ENCODE assay signal across 27 cellular contexts in genomic region chr15:37208475-37209363, GRCh38.
DNase-seq lines count a peak whose midpoint lies in the region; ATAC-seq, FAIRE-seq and TF ChIP-seq lines count a peak whose summit lies in the region.
"Had no signal": no experiment of that assay in that cellular context is flagged by ENCODE, and none has a peak within 500 bp of the region (broad histone marks: within the 10 kb centered on the region; RNA-seq: fewer than 3 reads in every experiment).

No MANE protein-coding gene starts in this region.

- no peak for FAIRE-seq in HepG2 (lab: Jason Lieb, UNC)
- peak; percentile 27 for FAIRE-seq in islet of Langerhans (lab: Jason Lieb, UNC)
- FAIRE-seq: A549, GM12878, GM12892, GM18507 had no signal

- H3K4me2 ChIP-seq in HepG2 (ENCODE audit: low read depth, low read length) (no peak overlapping the region), SK-N-SH (no peak overlapping the region)
- H3K4me2 ChIP-seq: A549, BLaER1 had no signal

- H3K36me3 ChIP-seq in right lobe of liver (no peaks in the 10 kb centered on the region), HepG2 (replicated peaks in 1 of 2; ENCODE audit: control insufficient read depth in 1 of 2, insufficient read depth in 2 of 2, low read length in 2 of 2) (no peaks in the 10 kb centered on the region), SK-N-SH (replicated peaks in 1 of 2; ENCODE audit: control insufficient read depth in 1 of 2, insufficient read depth in 2 of 2, low read length in 1 of 2) (no peaks in the 10 kb centered on the region), lower lobe of right lung (no peaks in the 10 kb centered on the region)
- H3K36me3 ChIP-seq: BLaER1 had no signal

- peak in 2 of 4 donors; percentile 37 to 44 for ATAC-seq in right lobe of liver
- ATAC-seq in HepG2 = no peak
- ATAC-seq in lower lobe of right lung = no peak
- no peak for ATAC-seq in HG02884 (IDR thresholded peaks at IDR 0.05; ENCODE audit: unreplicated experiment)
- ATAC-seq: A549, GM12878 had no signal

- CTCF ChIA-PET in HepG2 (lab: Yijun Ruan, JAX; ENCODE audit: low intra/inter-chr PET ratio, low total read pairs) (no interaction called here), SK-N-SH (lab: Yijun Ruan, JAX) (interaction anchor here (0.7 to 2.8 kb wide), 9 partner anchors 12 to 672 kb away, joined by 3 to 15 read pairs (median 4); no protein-coding TSS in a partner anchor)

- TF ChIP-seq EP300 in HepG2 (IDR thresholded peaks at IDR 0.05; ENCODE audit: low read depth in 2 of 2, low read length in 2 of 2) (no peak), HepG2 (CRISPR knock-in tag; IDR thresholded peaks at IDR 0.05; ENCODE audit: borderline replicate concordance) (no peak), SK-N-SH (IDR thresholded peaks at IDR 0.05; ENCODE audit: borderline replicate concordance in 1 of 2, low read depth in 1 of 2, low read length in 1 of 2) (peak in 1 of 2 experiments; percentile 87; a peak in 2 of 4 replicates)

- H4K20me1 ChIP-seq in HepG2 (ENCODE audit: insufficient read depth, low read length) (no peaks in the 10 kb centered on the region), SK-N-SH (ENCODE audit: insufficient read depth) (no peaks in the 10 kb centered on the region)
- H4K20me1 ChIP-seq: BLaER1 had no signal

- POLR2A ChIA-PET in HepG2 (lab: Yijun Ruan, JAX) = no interaction called here
- POLR2A ChIA-PET in SK-N-SH (lab: Yijun Ruan, JAX) = interaction anchor here (0.9 to 1.7 kb wide), 4 partner anchors 10 to 98 kb away, joined by 3 to 7 read pairs (median 6); no protein-coding TSS in a partner anchor

- WGBS in right lobe of liver (ENCODE audit: insufficient coverage, low coverage, low lambda C conversion rate, missing lambda C conversion rate) = 81% methylated on average over 2 of the region's 2 CpGs
- WGBS in HepG2 (ENCODE audit: low lambda C conversion rate) = 46% methylated on average over 2 of the region's 2 CpGs
- 33% methylated on average over 2 of the region's 2 CpGs for WGBS in SK-N-SH (ENCODE audit: low lambda C conversion rate)

- H3K4me1 ChIP-seq in right lobe of liver (peaks cover 0 to 31% (median 7%) of the 10 kb centered on the region in 4 donors), HepG2 (ENCODE audit: insufficient read depth, low read length) (peaks cover 11% of the 10 kb centered on the region), SK-N-SH (ENCODE audit: control insufficient read depth in 1 of 2, insufficient read depth in 2 of 2, low read depth in 1 of 2, low read length in 1 of 2) (peaks cover 0 to 21% of the 10 kb centered on the region in 2 experiments; a peak in 2 of 4 replicates), lower lobe of right lung (no peaks in the 10 kb centered on the region)
- H3K4me1 ChIP-seq: A549 had no signal

- no peaks in the 10 kb centered on the region for H3K9me2 ChIP-seq in SK-N-SH

- H3K9me3 ChIP-seq in right lobe of liver (no peaks in the 10 kb centered on the region), HepG2 (ENCODE audit: low read length) (no peaks in the 10 kb centered on the region), SK-N-SH (no peaks in the 10 kb centered on the region), lower lobe of right lung (no peaks in the 10 kb centered on the region)
- H3K9me3 ChIP-seq: A549, BLaER1 had no signal

- BruUV-seq in HepG2 (replicated peaks; lab: Mats Ljungman, UMichigan) = no TSS peak

- H3K27ac ChIP-seq in right lobe of liver = peak overlapping the region in 2 of 3 donors; percentile 25 to 27
- H3K27ac ChIP-seq in HepG2 (ENCODE audit: extremely low read length, insufficient read depth, low read length) = no peak overlapping the region
- H3K27ac ChIP-seq in SK-N-SH (ENCODE audit: low read depth in 2 of 2, low read length in 1 of 2) = peak overlapping the region; percentile 26 to 100
- no peak overlapping the region for H3K27ac ChIP-seq in lower lobe of right lung
- H3K27ac ChIP-seq: 22Rv1, A549, BLaER1 had no signal

- H3K27me3 ChIP-seq in right lobe of liver = no peaks in the 10 kb centered on the region
- no peaks in the 10 kb centered on the region; a peak in 1 of 5 replicates for H3K27me3 ChIP-seq in HepG2 (ENCODE audit: control insufficient read depth in 1 of 2, insufficient read depth in 2 of 2, low read length in 2 of 2)
- H3K27me3 ChIP-seq in SK-N-SH (ENCODE audit: insufficient read depth) = no peaks in the 10 kb centered on the region
- no peaks in the 10 kb centered on the region for H3K27me3 ChIP-seq in lower lobe of right lung (ENCODE audit: low read depth)
- H3K27me3 ChIP-seq: BLaER1 had no signal

- intact Hi-C loops in right lobe of liver (cut with DNase I) = no loop called here
- intact Hi-C loops in HepG2 (cut with micrococcal nuclease; ENCODE audit: unreplicated experiment) = no loop called here
- intact Hi-C loops in lower lobe of right lung (cut with DNase I) = no loop called here

- in situ Hi-C loops in HepG2 (cut with HindIII; ENCODE audit: extremely low pct_ligation_motif_present, low pct_unique_long_range_greater_than_20kb) = no loop called here

- TF ChIP-seq POLR2A in right lobe of liver (IDR thresholded peaks at IDR 0.05) = no peak
- no peak for TF ChIP-seq POLR2A in HepG2 (IDR thresholded peaks at IDR 0.05; ENCODE audit: insufficient read depth in 1 of 2, low read depth in 2 of 2, low read length in 2 of 2)

- TF ChIP-seq CTCF in right lobe of liver (IDR thresholded peaks at IDR 0.05) = no peak
- TF ChIP-seq CTCF in HepG2 (CRISPR knock-in tag; IDR thresholded peaks at IDR 0.05) = no peak
- TF ChIP-seq CTCF in SK-N-SH (IDR thresholded peaks at IDR 0.05) = no peak
- TF ChIP-seq CTCF in lower lobe of right lung (IDR thresholded peaks at IDR 0.05) = no peak

- H3K9ac ChIP-seq in HepG2 (ENCODE audit: insufficient read depth, low read depth, low read length) (no peak overlapping the region), SK-N-SH (no peak overlapping the region)
- H3K9ac ChIP-seq: BLaER1 had no signal

- H2AFZ ChIP-seq in HepG2 (ENCODE audit: low read length) (no peak overlapping the region), SK-N-SH (ENCODE audit: low read depth) (no peak overlapping the region)

- H3K79me2 ChIP-seq in HepG2 (ENCODE audit: insufficient read depth, low read length) (no peaks in the 10 kb centered on the region), SK-N-SH (ENCODE audit: insufficient read depth) (no peaks in the 10 kb centered on the region)

- H3F3A ChIP-seq in SK-N-SH (replicated peaks; ENCODE audit: insufficient read depth) = no peaks in the 10 kb centered on the region

- H3K4me3 ChIP-seq in right lobe of liver = no peak overlapping the region
- no peak overlapping the region for H3K4me3 ChIP-seq in HepG2 (replicated peaks in 1 of 3; ENCODE audit: insufficient read depth in 1 of 3, low read depth in 2 of 3, low read length in 3 of 3)
- H3K4me3 ChIP-seq in SK-N-SH (ENCODE audit: low read depth in 2 of 2, low read length in 1 of 2) = no peak overlapping the region
- H3K4me3 ChIP-seq in lower lobe of right lung = no peak overlapping the region
- H3K4me3 ChIP-seq: A549, BLaER1, GM12878 had no signal

- DNase-seq in right lobe of liver = no peak
- DNase-seq in HepG2 (ENCODE audit: low spot score) = no peak
- peak; percentile 55 for DNase-seq in NCI-H69 (lab: John Stamatoyannopoulos, UW)
- peak; percentile 32 for DNase-seq in SK-N-SH
- no peak for DNase-seq in lower lobe of right lung
- no peak for DNase-seq in superior temporal gyrus (ENCODE audit: extremely low spot score)
- DNase-seq: AML-193; C1 segment of cervical spinal cord; CD4-positive, alpha-beta memory T cell; CD4-positive, CD25-positive, alpha-beta regulatory T cell; CD8-positive, alpha-beta memory T cell; COR-L47; DMS 273 treated with DMSO at 0.1 percent for 48 hours; DMS153; DMS53; DMS79; DND-41; EL; GDM1 had no signal

- TF ChIP-seq RAD21 in HepG2 (CRISPR knock-in tag; IDR thresholded peaks at IDR 0.05) (no peak), SK-N-SH (IDR thresholded peaks at IDR 0.05; ENCODE audit: low read length) (peak; percentile 3; the same call in 1 of the 2 replicates)

TF ChIP-seq in HepG2, 621 proteins besides CTCF, POLR2A, EP300 and RAD21 (continues in another document):
- TF ChIP-seq ZNF674 (CRISPR knock-in tag; IDR thresholded peaks at IDR 0.05; ENCODE audit: low read depth) (no peak), BRF2 (CRISPR knock-in tag; IDR thresholded peaks at IDR 0.05) (no peak), ZNF253 (CRISPR knock-in tag; IDR thresholded peaks at IDR 0.05; ENCODE audit: borderline replicate concordance) (no peak)

TF ChIP-seq in SK-N-SH, 30 proteins besides CTCF, POLR2A, EP300 and RAD21 (continues in another document):
- no peak; the same call in 1 of the 2 replicates for TF ChIP-seq TCF12 (IDR thresholded peaks at IDR 0.05)
- no peak for TF ChIP-seq IRF3 (IDR thresholded peaks at IDR 0.05; ENCODE audit: low read depth, low read length)
- no peak for TF ChIP-seq SIN3A (IDR thresholded peaks at IDR 0.05; ENCODE audit: borderline replicate concordance, low read depth, low read length)
- TF ChIP-seq USF2 (IDR thresholded peaks at IDR 0.05; ENCODE audit: borderline replicate concordance, low read depth, low read length) = no peak
- no peak for TF ChIP-seq NFIC (IDR thresholded peaks at IDR 0.05; ENCODE audit: borderline replicate concordance)
- TF ChIP-seq GABPA (IDR thresholded peaks at IDR 0.05; ENCODE audit: low read depth) = no peak
- TF ChIP-seq RFX5 (IDR thresholded peaks at IDR 0.05; ENCODE audit: low read length) = no peak
- TF ChIP-seq EZH2phosphoT487 (IDR thresholded peaks at IDR 0.05; ENCODE audit: borderline replicate concordance, low read depth) = no peak
- TF ChIP-seq ELF1 (IDR thresholded peaks at IDR 0.05) = no peak
- TF ChIP-seq NRF1 (IDR thresholded peaks at IDR 0.05; ENCODE audit: low read depth, low read length) = no peak
- TF ChIP-seq RCOR1 (IDR thresholded peaks at IDR 0.05; ENCODE audit: low read length) = peak; percentile 4
- no peak for TF ChIP-seq TAF1 (IDR thresholded peaks at IDR 0.05; ENCODE audit: borderline replicate concordance, low read depth, low read length)
- TF ChIP-seq FOSL2 (IDR thresholded peaks at IDR 0.05; ENCODE audit: borderline replicate concordance, low read depth) = no peak

Comparison
In these comparisons a context has a peak if more than half of its experiments do, and no peak if none do; other contexts are left out.
1. H3K27ac ChIP-seq: peak in right lobe of liver (2 of 3) and SK-N-SH (2 of 2); none in HepG2 (single experiment) and lower lobe of right lung (single experiment).
2. DNase-seq: peak in NCI-H69 (single experiment) and SK-N-SH (single experiment); none in right lobe of liver (0 of 3), HepG2 (single experiment), lower lobe of right lung (single experiment) and superior temporal gyrus (single experiment).